1 cellular context compared by ENCODE assay signal in genomic region chr4:1751919-1752283, GRCh38.
A peak's percentile ranks its signal among the peaks of the same experiment; 100 is the strongest.
TF ChIP-seq lines count a peak whose summit lies in the region.

No MANE protein-coding gene starts in this region.

TF ChIP-seq in HepG2, 621 proteins besides CTCF, POLR2A, EP300 and RAD21 (continued from another document):
- TF ChIP-seq TCF12 (IDR thresholded peaks at IDR 0.05) (no peak), TCF12 (CRISPR knock-in tag; IDR thresholded peaks at IDR 0.05) (no peak), NRL (CRISPR knock-in tag; IDR thresholded peaks at IDR 0.05; ENCODE audit: borderline replicate concordance) (peak; percentile 69), ZNF142 (CRISPR knock-in tag; IDR thresholded peaks at IDR 0.05) (no peak), HIVEP1 (CRISPR knock-in tag; IDR thresholded peaks at IDR 0.05) (no peak; the same call in 1 of the 2 replicates), CBX2 (IDR thresholded peaks at IDR 0.05; ENCODE audit: low read depth, low read length) (no peak), CBX2 (CRISPR knock-in tag; IDR thresholded peaks at IDR 0.05; ENCODE audit: low read depth) (no peak)
